ENCODE assay signal across 23 cellular contexts in genomic region chr6:46867411-46867810, GRCh38. TPM values are rescaled to one million over a fixed set of nuclear protein-coding genes. Genes with fewer than 3 reads are reported as not detected.
"Had no signal": no experiment of that assay in that cellular context is flagged by ENCODE, and none has a peak within 500 bp of the region (broad histone marks: within the 10 kb centered on the region; RNA-seq: fewer than 3 reads in every experiment).

No MANE protein-coding gene starts in this region.

- H3K27ac ChIP-seq: esophagus squamous epithelium, hepatocyte, neutrophil, psoas muscle, spleen, tibial artery, uterus had no signal

- H3K36me3 ChIP-seq: esophagus squamous epithelium, neutrophil, tibial artery, uterus had no signal

- ATAC-seq: effector memory CD8-positive, alpha-beta T cell; left cardiac atrium; naive thymus-derived CD4-positive, alpha-beta T cell; psoas muscle; sciatic nerve; stimulated activated memory B cell treated with anti-CD40 and anti-IgM and Interleukin-4, amounts not matched to agents 10 μg/mL and 1 μg/mL and 100 μg/mL, for 72 hours had no signal

- H3K27me3 Mint-ChIP-seq: dendritic cell treated with granulocyte-macrophage colony-stimulating factor and Interleukin-4, amounts not matched to agents 40 ng/mL and 50 ng/mL, for 4 days; stimulated activated memory B cell treated with anti-CD40 and anti-IgM and Interleukin-4, amounts not matched to agents 10 μg/mL and 1 μg/mL and 100 μg/mL, for 72 hours had no signal

- H3K4me1 ChIP-seq: esophagus squamous epithelium, psoas muscle, spleen, tibial artery, upper lobe of left lung, uterus had no signal

- H2AFZ ChIP-seq: hepatocyte had no signal

- H3K4me1 Mint-ChIP-seq: naive thymus-derived CD4-positive, alpha-beta T cell; stimulated activated memory B cell treated with anti-CD40 and anti-IgM and Interleukin-4, amounts not matched to agents 10 μg/mL and 1 μg/mL and 100 μg/mL, for 72 hours had no signal

- H3K9me3 Mint-ChIP-seq: dendritic cell treated with granulocyte-macrophage colony-stimulating factor and Interleukin-4, amounts not matched to agents 40 ng/mL and 50 ng/mL, for 4 days; effector memory CD8-positive, alpha-beta T cell; naive thymus-derived CD4-positive, alpha-beta T cell; stimulated activated memory B cell treated with anti-CD40 and anti-IgM and Interleukin-4, amounts not matched to agents 10 μg/mL and 1 μg/mL and 100 μg/mL, for 72 hours; stimulated activated naive CD8-positive, alpha-beta T cell treated with anti-CD3 and anti-CD28 coated beads, Interleukin-15, Interleukin-2, amounts not matched to agents 100 ng/mL and 50 ng/mL, for 24 hours had no signal

- H3K4me2 ChIP-seq: hepatocyte had no signal

- H3K4me3 ChIP-seq: esophagus squamous epithelium, hepatocyte, psoas muscle, spleen, tibial artery, upper lobe of left lung, uterus had no signal

- H3K27me3 ChIP-seq: hepatocyte, neutrophil, spleen, tibial artery, upper lobe of left lung, uterus had no signal

- DNase-seq: effector memory CD8-positive, alpha-beta T cell; esophagus squamous epithelium; head of caudate nucleus; kidney; left cardiac atrium; naive thymus-derived CD4-positive, alpha-beta T cell; psoas muscle; retina; spleen; stimulated activated CD4-positive, alpha-beta T cell treated with anti-CD3 and anti-CD28 coated beads, Interleukin-15, amount 100 ng/mL, for 24 hours; stimulated activated CD4-positive, alpha-beta T cell treated with anti-CD3 and anti-CD28 coated beads, Interleukin-1b, Interleukin-23, amount 100 ng/mL, for 48 hours; stimulated activated CD4-positive, alpha-beta T cell treated with anti-CD3 and anti-CD28 coated beads, Interleukin-4, amount 100 ng/mL, for 24 hours; tibial artery; upper lobe of left lung; uterus had no signal

- H3K36me3 Mint-ChIP-seq: naive thymus-derived CD4-positive, alpha-beta T cell; stimulated activated memory B cell treated with anti-CD40 and anti-IgM and Interleukin-4, amounts not matched to agents 10 μg/mL and 1 μg/mL and 100 μg/mL, for 72 hours had no signal

- H3K27ac Mint-ChIP-seq: dendritic cell treated with granulocyte-macrophage colony-stimulating factor and Interleukin-4, amounts not matched to agents 40 ng/mL and 50 ng/mL, for 4 days; effector memory CD8-positive, alpha-beta T cell; naive thymus-derived CD4-positive, alpha-beta T cell; stimulated activated memory B cell treated with anti-CD40 and anti-IgM and Interleukin-4, amounts not matched to agents 10 μg/mL and 1 μg/mL and 100 μg/mL, for 72 hours; stimulated activated naive CD8-positive, alpha-beta T cell treated with anti-CD3 and anti-CD28 coated beads, Interleukin-15, Interleukin-2, amounts not matched to agents 100 ng/mL and 50 ng/mL, for 24 hours had no signal

- H3K9me3 ChIP-seq: esophagus squamous epithelium, neutrophil, psoas muscle, spleen, tibial artery, upper lobe of left lung, uterus had no signal

- H3K79me2 ChIP-seq: hepatocyte had no signal

- H3K4me3 Mint-ChIP-seq: dendritic cell treated with granulocyte-macrophage colony-stimulating factor and Interleukin-4, amounts not matched to agents 40 ng/mL and 50 ng/mL, for 4 days; effector memory CD8-positive, alpha-beta T cell; naive thymus-derived CD4-positive, alpha-beta T cell; stimulated activated memory B cell treated with anti-CD40 and anti-IgM and Interleukin-4, amounts not matched to agents 10 μg/mL and 1 μg/mL and 100 μg/mL, for 72 hours; stimulated activated naive CD8-positive, alpha-beta T cell treated with anti-CD3 and anti-CD28 coated beads, Interleukin-15, Interleukin-2, amounts not matched to agents 100 ng/mL and 50 ng/mL, for 24 hours had no signal

RNA-seq across cellular contexts. Expression of gene ADGRF5, which starts 54.3 kb away (rescaled TPM):
- total RNA-seq: mononuclear cell; naive thymus-derived CD4-positive, alpha-beta T cell had no signal
- polyA plus RNA-seq: naive thymus-derived CD4-positive, alpha-beta T cell; neural cell had no signal
